Comparison of ENCODE assay signal across 17 cellular contexts in genomic region chr1:22291057-22291456, GRCh38.
DNase-seq lines count a peak whose midpoint lies in the region; ATAC-seq and TF ChIP-seq lines count a peak whose summit lies in the region.
"Had no signal": no experiment of that assay in that cellular context is flagged by ENCODE, and none has a peak within 500 bp of the region (broad histone marks: within the 10 kb centered on the region; RNA-seq: fewer than 3 reads in every experiment).

No MANE protein-coding gene starts in this region.

- DNase-seq in activated CD8-positive, alpha-beta memory T cell treated with anti-CD3 and anti-CD28 coated beads, Interleukin-2, amount 10 ng/mL, durations not matched to agents 7 days and 5 days = peak; percentile 1
- DNase-seq in activated CD8-positive, alpha-beta memory T cell treated with anti-CD3 and anti-CD28 coated beads, Interleukin-2, amount 50 U/mL, for 4 hours = no peak
- DNase-seq in adrenal gland (peak in 1 of 7 donors; percentile 31), ecto neural progenitor cell (ENCODE audit: low spot score) (no peak)
- no peak for DNase-seq in activated T-helper 1 cell treated with anti-CD3 and anti-CD28 coated beads, Interleukin-12 subunit alpha, Interleukin-12 subunit beta, Interleukin-2, Interleukin-4 antibody, amounts not matched to agents 30 ng/mL and 10 ng/mL and 1 ng/mL, durations not matched to agents 14 hours and 24 hours and 36 hours (ENCODE audit: low spot score)
- DNase-seq: Calu3; CD4-positive, alpha-beta memory T cell; DND-41; EL had no signal

- H3K27me3 ChIP-seq in adrenal gland = no peaks in the 10 kb centered on the region
- H3K27me3 ChIP-seq: BLaER1 had no signal

- no peaks in the 10 kb centered on the region for H3K36me3 Mint-ChIP-seq in activated CD8-positive, alpha-beta memory T cell treated with anti-CD3 and anti-CD28 coated beads, Interleukin-2, amount 10 ng/mL, durations not matched to agents 7 days and 5 days
- H3K36me3 Mint-ChIP-seq in nephron (ENCODE audit: low read depth) = no peaks in the 10 kb centered on the region
- no peaks in the 10 kb centered on the region for H3K36me3 Mint-ChIP-seq in activated T-helper 1 cell treated with anti-CD3 and anti-CD28 coated beads, Interleukin-12 subunit alpha, Interleukin-12 subunit beta, Interleukin-2, Interleukin-4 antibody, amounts not matched to agents 30 ng/mL and 10 ng/mL and 1 ng/mL, durations not matched to agents 14 hours and 24 hours and 36 hours (ENCODE audit: low read depth)
- H3K36me3 Mint-ChIP-seq: CD14-positive monocyte had no signal

- TF ChIP-seq CTCF in adrenal gland (IDR thresholded peaks at IDR 0.05) (no peak), nephron (IDR thresholded peaks at IDR 0.05; ENCODE audit: unreplicated experiment in 3 of 3) (no peak)

- no peak for TF ChIP-seq POLR2A in adrenal gland (IDR thresholded peaks at IDR 0.05)

- H3K36me3 ChIP-seq in adrenal gland (replicated peaks in 1 of 2) = no peaks in the 10 kb centered on the region
- H3K36me3 ChIP-seq: BLaER1, HAP-1 had no signal

- 61 to 66% (median 63%) methylated on average over 6 of the region's 6 CpGs for WGBS in adrenal gland, 4 donors

- no peak for ATAC-seq in activated CD8-positive, alpha-beta memory T cell treated with anti-CD3 and anti-CD28 coated beads, Interleukin-2, amount 10 ng/mL, durations not matched to agents 7 days and 5 days
- no peak for ATAC-seq in esophagus mucosa
- ATAC-seq: A549, GM12878 had no signal

- H3K4me1 Mint-ChIP-seq in activated CD8-positive, alpha-beta memory T cell treated with anti-CD3 and anti-CD28 coated beads, Interleukin-2, amount 10 ng/mL, durations not matched to agents 7 days and 5 days = no peaks in the 10 kb centered on the region
- peaks cover 33% of the 10 kb centered on the region for H3K4me1 Mint-ChIP-seq in nephron
- peaks cover under 1% of the 10 kb centered on the region for H3K4me1 Mint-ChIP-seq in activated T-helper 1 cell treated with anti-CD3 and anti-CD28 coated beads, Interleukin-12 subunit alpha, Interleukin-12 subunit beta, Interleukin-2, Interleukin-4 antibody, amounts not matched to agents 30 ng/mL and 10 ng/mL and 1 ng/mL, durations not matched to agents 14 hours and 24 hours and 36 hours (ENCODE audit: low read depth)
- H3K4me1 Mint-ChIP-seq: CD14-positive monocyte had no signal

- no peak overlapping the region for H3K27ac Mint-ChIP-seq in activated CD8-positive, alpha-beta memory T cell treated with anti-CD3 and anti-CD28 coated beads, Interleukin-2, amount 10 ng/mL, durations not matched to agents 7 days and 5 days
- peak overlapping the region; percentile 6 to 62 (median 42) for H3K27ac Mint-ChIP-seq in nephron
- no peak overlapping the region for H3K27ac Mint-ChIP-seq in activated T-helper 1 cell treated with anti-CD3 and anti-CD28 coated beads, Interleukin-12 subunit alpha, Interleukin-12 subunit beta, Interleukin-2, Interleukin-4 antibody, amounts not matched to agents 30 ng/mL and 10 ng/mL and 1 ng/mL, durations not matched to agents 14 hours and 24 hours and 36 hours
- H3K27ac Mint-ChIP-seq: CD14-positive monocyte; CD4-positive, alpha-beta memory T cell had no signal

- peaks cover 46 to 51% of the 10 kb centered on the region in 2 donors for H3K4me1 ChIP-seq in adrenal gland (replicated peaks in 1 of 2)
- H3K4me1 ChIP-seq: A549, HAP-1 had no signal

- no peaks in the 10 kb centered on the region for H3K9me3 ChIP-seq in adrenal gland (replicated peaks in 1 of 3)
- H3K9me3 ChIP-seq: A549, HAP-1 had no signal

- no peak overlapping the region for H3K4me3 Mint-ChIP-seq in activated CD8-positive, alpha-beta memory T cell treated with anti-CD3 and anti-CD28 coated beads, Interleukin-2, amount 10 ng/mL, durations not matched to agents 7 days and 5 days
- H3K4me3 Mint-ChIP-seq in nephron = no peak overlapping the region
- no peak overlapping the region for H3K4me3 Mint-ChIP-seq in activated T-helper 1 cell treated with anti-CD3 and anti-CD28 coated beads, Interleukin-12 subunit alpha, Interleukin-12 subunit beta, Interleukin-2, Interleukin-4 antibody, amounts not matched to agents 30 ng/mL and 10 ng/mL and 1 ng/mL, durations not matched to agents 14 hours and 24 hours and 36 hours
- H3K4me3 Mint-ChIP-seq: CD14-positive monocyte had no signal

- H3K27ac ChIP-seq in adrenal gland = peak overlapping the region; percentile 43 to 87 (median 85)
- H3K27ac ChIP-seq: 22Rv1, A549, BLaER1 had no signal

- no peaks in the 10 kb centered on the region for H3K9me3 Mint-ChIP-seq in activated CD8-positive, alpha-beta memory T cell treated with anti-CD3 and anti-CD28 coated beads, Interleukin-2, amount 10 ng/mL, durations not matched to agents 7 days and 5 days (ENCODE audit: low read depth)
- no peaks in the 10 kb centered on the region for H3K9me3 Mint-ChIP-seq in nephron
- H3K9me3 Mint-ChIP-seq in activated T-helper 1 cell treated with anti-CD3 and anti-CD28 coated beads, Interleukin-12 subunit alpha, Interleukin-12 subunit beta, Interleukin-2, Interleukin-4 antibody, amounts not matched to agents 30 ng/mL and 10 ng/mL and 1 ng/mL, durations not matched to agents 14 hours and 24 hours and 36 hours = no peaks in the 10 kb centered on the region

- no peak overlapping the region for H3K4me3 ChIP-seq in adrenal gland
- H3K4me3 ChIP-seq: A549, BLaER1, GM12878, HAP-1 had no signal

- CTCF ChIA-PET in activated CD8-positive, alpha-beta memory T cell treated with anti-CD3 and anti-CD28 coated beads, Interleukin-2, amount 10 ng/mL, durations not matched to agents 7 days and 5 days (lab: Charles Lee) = no interaction called here

- peaks cover 29% of the 10 kb centered on the region for H3K27me3 Mint-ChIP-seq in activated CD8-positive, alpha-beta memory T cell treated with anti-CD3 and anti-CD28 coated beads, Interleukin-2, amount 10 ng/mL, durations not matched to agents 7 days and 5 days
- peaks cover 13% of the 10 kb centered on the region for H3K27me3 Mint-ChIP-seq in nephron (ENCODE audit: low read depth)
- peaks cover 11% of the 10 kb centered on the region for H3K27me3 Mint-ChIP-seq in activated T-helper 1 cell treated with anti-CD3 and anti-CD28 coated beads, Interleukin-12 subunit alpha, Interleukin-12 subunit beta, Interleukin-2, Interleukin-4 antibody, amounts not matched to agents 30 ng/mL and 10 ng/mL and 1 ng/mL, durations not matched to agents 14 hours and 24 hours and 36 hours (ENCODE audit: insufficient read depth)

- intact Hi-C loops in adrenal gland (cut with DNase I) = no loop called here
- intact Hi-C loops in activated T-helper 1 cell treated with anti-CD3 and anti-CD28 coated beads, Interleukin-12 subunit alpha, Interleukin-12 subunit beta, Interleukin-2, Interleukin-4 antibody, amounts not matched to agents 30 ng/mL and 10 ng/mL and 1 ng/mL, durations not matched to agents 14 hours and 24 hours and 36 hours (cut with micrococcal nuclease) = no loop called here

Comparison
In these comparisons a context has a peak if more than half of its experiments do, and no peak if none do; other contexts are left out.
1. H3K27ac Mint-ChIP-seq: peak in nephron (3 of 3); none in activated CD8-positive, alpha-beta memory T cell treated with anti-CD3 and anti-CD28 coated beads, Interleukin-2, amount 10 ng/mL, durations not matched to agents 7 days and 5 days (single experiment) and activated T-helper 1 cell treated with anti-CD3 and anti-CD28 coated beads, Interleukin-12 subunit alpha, Interleukin-12 subunit beta, Interleukin-2, Interleukin-4 antibody, amounts not matched to agents 30 ng/mL and 10 ng/mL and 1 ng/mL, durations not matched to agents 14 hours and 24 hours and 36 hours (single experiment).